ENCODE assay signal across 27 cellular contexts in the genomic region with DNA sequence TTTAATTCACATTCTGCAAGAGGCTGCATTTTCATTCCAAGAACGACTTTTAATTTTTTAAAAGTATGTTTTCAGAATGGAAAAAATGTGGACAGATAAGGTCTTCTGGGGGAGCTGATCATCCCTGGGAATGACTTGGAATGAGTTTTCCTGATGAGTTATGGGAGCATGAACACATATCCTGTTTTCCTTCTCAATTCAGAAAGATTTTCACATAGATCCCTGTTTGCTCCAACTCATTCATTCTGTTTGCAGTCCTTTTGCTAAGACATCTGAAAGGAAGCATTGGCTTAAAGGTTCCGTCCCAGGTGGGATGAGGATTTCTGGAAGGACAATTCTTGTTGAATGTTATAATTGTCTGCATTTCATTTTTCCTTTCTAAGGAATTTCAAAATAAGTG.
DNase-seq lines count a peak whose midpoint lies in the region; ATAC-seq, FAIRE-seq and TF ChIP-seq lines count a peak whose summit lies in the region.
"Had no signal": no experiment of that assay in that cellular context is flagged by ENCODE, and none has a peak within 500 bp of the region (broad histone marks: within the 10 kb centered on the region; RNA-seq: fewer than 3 reads in every experiment).

No MANE protein-coding gene starts in this region.

- ATAC-seq in Right ventricle myocardium inferior (peak; percentile 36), right cardiac atrium (no peak), omental fat pad (ENCODE audit: low FRiP score) (peak; percentile 46), GM21381 (IDR thresholded peaks at IDR 0.05; ENCODE audit: unreplicated experiment) (no peak)
- ATAC-seq: CD8-positive, alpha-beta T cell; K562; naive thymus-derived CD8-positive, alpha-beta T cell; stimulated activated effector memory CD8-positive, alpha-beta T cell treated with anti-CD3 and anti-CD28 coated beads, Interleukin-12 subunit alpha, Interleukin-12 subunit beta, amount 100 ng/mL, for 72 hours had no signal

- TF ChIP-seq CTCF in endothelial cell of umbilical vein (IDR thresholded peaks at IDR 0.05; ENCODE audit: extremely low read depth in 1 of 2, insufficient read depth in 1 of 2, low read depth in 1 of 2, low read length in 2 of 2), result no peak
- no peak for TF ChIP-seq CTCF in omental fat pad (IDR thresholded peaks at IDR 0.05)

- H3K79me2 ChIP-seq in endothelial cell of umbilical vein (ENCODE audit: control insufficient read depth, insufficient read depth, low read length), result no peaks in the 10 kb centered on the region

- H3K9me1 ChIP-seq in endothelial cell of umbilical vein (replicated peaks; ENCODE audit: control insufficient read depth, extremely low read depth, insufficient read depth, low read length), result no peaks in the 10 kb centered on the region

- CTCF ChIA-PET in endothelial cell of umbilical vein (lab: Charles Lee), result interaction anchor here (0.8 to 1.6 kb wide), 2 partner anchors 24 to 513 kb away, joined by 3 read pairs; no protein-coding TSS in a partner anchor

- dilution Hi-C loops in endothelial cell of umbilical vein (cut with MboI; ENCODE audit: extremely low pct_ligation_motif_present, low sequenced_read_pairs), result no loop called here

- TF ChIP-seq POLR2A in endothelial cell of umbilical vein (IDR thresholded peaks at IDR 0.05; ENCODE audit: low read depth, low read length), result no peak

- intact Hi-C loops in Right ventricle myocardium inferior (cut with DNase I) (loop anchor here (5.0 to 10.0 kb wide), 2 partner anchors 213 to 285 kb away; partner anchors contain the start of gene TCF4), right cardiac atrium (cut with DNase I) (loop anchor here in 1 of 4 donors (5.0 kb wide), 1 partner anchor 452 kb away; no protein-coding TSS in a partner anchor), endothelial cell of umbilical vein (cut with micrococcal nuclease) (loop anchor here (10.0 kb wide), 4 partner anchors 115 to 705 kb away; no protein-coding TSS in a partner anchor)

- no peak for DNase-seq in Right ventricle myocardium inferior (ENCODE audit: missing footprints)
- DNase-seq in right cardiac atrium, result no peak
- peak; percentile 47 for DNase-seq in endothelial cell of umbilical vein (ENCODE audit: low read depth, low spot score)
- no peak for DNase-seq in omental fat pad (ENCODE audit: low spot score)
- no peak for DNase-seq in 8988T
- DNase-seq in SIG-M5 treated with dmso at 0.1 percent for 504 hours (lab: John Stamatoyannopoulos, UW; ENCODE audit: unreplicated experiment), result no peak
- no peak for DNase-seq in NCI-H345 treated with DMSO at 0.1 percent for 48 hours (lab: John Stamatoyannopoulos, UW; ENCODE audit: unreplicated experiment)
- DNase-seq: activated CD4-positive, alpha-beta T cell treated with anti-CD3 and anti-CD28 coated beads, Interleukin-2, amount 50 U/mL, for 48 hours; activated CD4-positive, CD25-positive, alpha-beta regulatory T cell; activated naive CD4-positive, alpha-beta T cell treated with anti-CD3 and anti-CD28 coated beads, Interleukin-2, amount 10 ng/mL, durations not matched to agents 7 days and 5 days; CD8-positive, alpha-beta T cell; cortex of kidney; DMS153; naive thymus-derived CD8-positive, alpha-beta T cell; NCI-H2029 treated with DMSO at 0.1 percent for 48 hours; occipital lobe; stimulated activated CD4-positive, alpha-beta T cell treated with anti-CD3 and anti-CD28 coated beads, Interleukin-12 subunit alpha, Interleukin-12 subunit beta, amount 100 ng/mL, for 4 hours; stimulated activated CD4-positive, alpha-beta T cell treated with anti-CD3 and anti-CD28 coated beads, Interleukin-4, amount 100 ng/mL, for 24 hours had no signal

- H3K36me3 ChIP-seq in endothelial cell of umbilical vein (ENCODE audit: control insufficient read depth in 2 of 2, extremely low read depth in 1 of 2, insufficient read depth in 2 of 2, low read length in 2 of 2), result no peaks in the 10 kb centered on the region
- H3K36me3 ChIP-seq: cardiac muscle cell, esophagus muscularis mucosa, MG63, Peyer's patch had no signal

- no peak overlapping the region for H3K4me3 ChIP-seq in right cardiac atrium (ENCODE audit: low read length)
- no peak overlapping the region for H3K4me3 ChIP-seq in endothelial cell of umbilical vein (replicated peaks in 1 of 3; ENCODE audit: insufficient read depth in 1 of 3, low read depth in 1 of 3, low read length in 3 of 3)
- H3K4me3 ChIP-seq: cardiac muscle cell, esophagus muscularis mucosa, K562, MG63, Peyer's patch had no signal

- no peak overlapping the region for H3K4me2 ChIP-seq in endothelial cell of umbilical vein (ENCODE audit: insufficient read depth, low read length)

- H3K4me1 ChIP-seq in right cardiac atrium (ENCODE audit: control insufficient read depth, insufficient read depth, low read length) (no peaks in the 10 kb centered on the region), endothelial cell of umbilical vein (ENCODE audit: control insufficient read depth, extremely low read depth, insufficient read depth, low read length) (peaks cover 4% of the 10 kb centered on the region)
- H3K4me1 ChIP-seq: Peyer's patch had no signal

- no peak for FAIRE-seq in endothelial cell of umbilical vein (lab: Jason Lieb, UNC)
- FAIRE-seq: A204.1, islet of Langerhans, K562 had no signal

- 46% methylated on average over 2 of the region's 2 CpGs for WGBS in right cardiac atrium

- no peak overlapping the region for H3K9ac ChIP-seq in endothelial cell of umbilical vein (replicated peaks; ENCODE audit: extremely low read depth, insufficient read depth, low read length)

- H3K27me3 ChIP-seq in right cardiac atrium (ENCODE audit: control insufficient read depth, insufficient read depth), result no peaks in the 10 kb centered on the region
- no peaks in the 10 kb centered on the region for H3K27me3 ChIP-seq in endothelial cell of umbilical vein (ENCODE audit: control insufficient read depth in 2 of 2, insufficient read depth in 2 of 2, low read length in 2 of 2)
- H3K27me3 ChIP-seq: cardiac muscle cell, esophagus muscularis mucosa, MG63, Peyer's patch had no signal

- no peaks in the 10 kb centered on the region for H3K9me3 ChIP-seq in right cardiac atrium (ENCODE audit: control insufficient read depth, low read length)
- H3K9me3 ChIP-seq in endothelial cell of umbilical vein (replicated peaks; ENCODE audit: control insufficient read depth, insufficient read depth, low read length), result no peaks in the 10 kb centered on the region
- H3K9me3 ChIP-seq: esophagus muscularis mucosa, MG63, Peyer's patch had no signal

- H3K27ac ChIP-seq in right cardiac atrium (ENCODE audit: low read length) (no peak overlapping the region), endothelial cell of umbilical vein (ENCODE audit: insufficient read depth, low read depth, low read length) (no peak overlapping the region)
- H3K27ac ChIP-seq: cardiac muscle cell, Peyer's patch had no signal

- no peak overlapping the region for H2AFZ ChIP-seq in endothelial cell of umbilical vein (ENCODE audit: low read depth, low read length)

- no TSS peak for BruUV-seq in endothelial cell of umbilical vein (replicated peaks; lab: Mats Ljungman, UMichigan)

- POLR2A ChIA-PET in endothelial cell of umbilical vein (lab: Charles Lee), result no interaction called here

- no peaks in the 10 kb centered on the region for H4K20me1 ChIP-seq in endothelial cell of umbilical vein (replicated peaks; ENCODE audit: control insufficient read depth, extremely low read depth, insufficient read depth, low read length)

TF ChIP-seq in endothelial cell of umbilical vein, 7 proteins besides CTCF, POLR2A, EP300 and RAD21:
- no peak for TF ChIP-seq FOS (IDR thresholded peaks at IDR 0.05; ENCODE audit: borderline replicate concordance, insufficient read depth, low read length)
- TF ChIP-seq, protein P1, sequence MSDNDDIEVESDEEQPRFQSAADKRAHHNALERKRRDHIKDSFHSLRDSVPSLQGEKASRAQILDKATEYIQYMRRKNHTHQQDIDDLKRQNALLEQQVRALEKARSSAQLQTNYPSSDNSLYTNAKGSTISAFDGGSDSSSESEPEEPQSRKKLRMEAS (IDR thresholded peaks at IDR 0.05; ENCODE audit: insufficient read depth, insufficient read length), result no peak
- TF ChIP-seq POLR2AphosphoS5 (IDR thresholded peaks at IDR 0.05; ENCODE audit: insufficient read depth, low read depth, low read length), result no peak
- no peak for TF ChIP-seq JUN (IDR thresholded peaks at IDR 0.05; ENCODE audit: borderline replicate concordance, insufficient read depth, insufficient read length, low read depth)
- TF ChIP-seq MYC (IDR thresholded peaks at IDR 0.05; ENCODE audit: low read depth, low read length), result no peak
- TF ChIP-seq GATA2 (IDR thresholded peaks at IDR 0.05; ENCODE audit: insufficient read depth, insufficient read length, low read depth, low read length), result no peak

Comparison
In these comparisons a context has a peak if more than half of its experiments do, and no peak if none do; other contexts are left out.
1. ATAC-seq: peak in Right ventricle myocardium inferior (single experiment) and omental fat pad (single experiment); none in right cardiac atrium (0 of 2) and GM21381 (single experiment).